Comparison of ENCODE assay signal across 34 cellular contexts in genomic region chr3:72573051-72573450, GRCh38.
"Had no signal": no experiment of that assay in that cellular context is flagged by ENCODE, and none has a peak within 500 bp of the region (broad histone marks: within the 10 kb centered on the region; RNA-seq: fewer than 3 reads in every experiment).

No MANE protein-coding gene starts in this region.

- FAIRE-seq: astrocyte, bronchial epithelial cell, colon, endometrium, frontal cortex had no signal

- H3K36me3 Mint-ChIP-seq: activated naive CD8-positive, alpha-beta T cell had no signal

- H3K36me3 ChIP-seq: brain microvascular endothelial cell, WERI-Rb-1 had no signal

- DNase-seq: activated CD4-positive, alpha-beta memory T cell treated with anti-CD3 and anti-CD28 coated beads, Interleukin-2, amount 10 ng/mL, durations not matched to agents 7 days and 5 days; activated CD4-positive, alpha-beta T cell treated with anti-CD3 and anti-CD28 coated beads for 36 hours; activated CD4-positive, alpha-beta T cell treated with anti-CD3 and anti-CD28 coated beads, Interleukin-2, amount 10 ng/mL, durations not matched to agents 24 days and 14 days; activated CD4-positive, alpha-beta T cell treated with anti-CD3 and anti-CD28 coated beads, Interleukin-2, amount 50 U/mL, for 4 hours; activated CD4-positive, CD25-positive, alpha-beta regulatory T cell; activated CD4-positive, CD25-positive, alpha-beta regulatory T cell treated with anti-CD3 and anti-CD28 coated beads, Interleukin-2, amount 50 U/mL, for 72 hours; activated CD8-positive, alpha-beta memory T cell treated with anti-CD3 and anti-CD28 coated beads, Interleukin-2, amount 50 U/mL, for 48 hours; activated gamma-delta T cell; activated naive CD4-positive, alpha-beta T cell; activated naive CD4-positive, alpha-beta T cell treated with anti-CD3 and anti-CD28 coated beads, Interleukin-2, amount 50 U/mL, for 16 hours; activated T-cell treated with anti-CD3 and anti-CD28 coated beads for 4 hours; activated T-cell treated with anti-CD3 and anti-CD28 coated beads, Interleukin-2, amount 50 U/mL, for 24 hours; activated T-cell treated with anti-CD3 and anti-CD28 coated beads, Interleukin-2, amount 50 U/mL, for 72 hours; amniotic stem cell; anterior cingulate cortex; brain microvascular endothelial cell; caudate nucleus; cortex of kidney; dermis blood vessel endothelial cell; effector CD4-positive, alpha-beta T cell; foreskin fibroblast; head of caudate nucleus; T-helper 1 cell; T-helper 17 cell; T1000; WERI-Rb-1 had no signal

- H3K27ac ChIP-seq: brain microvascular endothelial cell, WERI-Rb-1 had no signal

- H3K4me3 Mint-ChIP-seq: activated CD4-positive, alpha-beta memory T cell treated with anti-CD3 and anti-CD28 coated beads, Interleukin-2, amount 10 ng/mL, durations not matched to agents 7 days and 5 days; activated CD4-positive, alpha-beta T cell treated with anti-CD3 and anti-CD28 coated beads for 36 hours; activated CD4-positive, alpha-beta T cell treated with anti-CD3 and anti-CD28 coated beads, Interleukin-2, amount 10 ng/mL, durations not matched to agents 24 days and 14 days; activated naive CD8-positive, alpha-beta T cell; activated T-cell treated with anti-CD3 and anti-CD28 coated beads, Interleukin-2, amount 50 U/mL, for 24 hours; activated T-cell treated with anti-CD3 and anti-CD28 coated beads, Interleukin-2, amount 50 U/mL, for 72 hours; T-helper 17 cell; T-helper 2 cell treated with Interferon-gamma antibody and Interleukin-4, amounts not matched to agents 5 μg/mL and 100 μg/mL, for 36 hours had no signal

- ATAC-seq: activated CD4-positive, alpha-beta T cell treated with anti-CD3 and anti-CD28 coated beads for 36 hours; activated T-cell treated with anti-CD3 and anti-CD28 coated beads, Interleukin-2, amount 50 U/mL, for 72 hours; esophagus mucosa; T-helper 17 cell had no signal

- H3K27me3 Mint-ChIP-seq: activated CD4-positive, alpha-beta memory T cell treated with anti-CD3 and anti-CD28 coated beads, Interleukin-2, amount 10 ng/mL, durations not matched to agents 7 days and 5 days; activated CD4-positive, alpha-beta T cell treated with anti-CD3 and anti-CD28 coated beads for 36 hours; activated naive CD8-positive, alpha-beta T cell; activated T-cell treated with anti-CD3 and anti-CD28 coated beads, Interleukin-2, amount 50 U/mL, for 24 hours had no signal

- H3K27me3 ChIP-seq: brain microvascular endothelial cell had no signal

- H3K4me1 Mint-ChIP-seq: activated CD4-positive, alpha-beta memory T cell treated with anti-CD3 and anti-CD28 coated beads, Interleukin-2, amount 10 ng/mL, durations not matched to agents 7 days and 5 days; activated CD4-positive, alpha-beta T cell treated with anti-CD3 and anti-CD28 coated beads for 36 hours; activated CD4-positive, alpha-beta T cell treated with anti-CD3 and anti-CD28 coated beads, Interleukin-2, amount 10 ng/mL, durations not matched to agents 24 days and 14 days had no signal

- H3K27ac Mint-ChIP-seq: activated CD4-positive, alpha-beta memory T cell treated with anti-CD3 and anti-CD28 coated beads, Interleukin-2, amount 10 ng/mL, durations not matched to agents 7 days and 5 days; activated CD4-positive, alpha-beta T cell treated with anti-CD3 and anti-CD28 coated beads for 36 hours; activated CD4-positive, alpha-beta T cell treated with anti-CD3 and anti-CD28 coated beads, Interleukin-2, amount 10 ng/mL, durations not matched to agents 24 days and 14 days; activated naive CD8-positive, alpha-beta T cell; activated T-cell treated with anti-CD3 and anti-CD28 coated beads, Interleukin-2, amount 50 U/mL, for 24 hours; activated T-cell treated with anti-CD3 and anti-CD28 coated beads, Interleukin-2, amount 50 U/mL, for 72 hours; T-helper 17 cell; T-helper 2 cell treated with Interferon-gamma antibody and Interleukin-4, amounts not matched to agents 5 μg/mL and 100 μg/mL, for 36 hours had no signal

- H3K9me3 Mint-ChIP-seq: activated CD4-positive, alpha-beta memory T cell treated with anti-CD3 and anti-CD28 coated beads, Interleukin-2, amount 10 ng/mL, durations not matched to agents 7 days and 5 days; activated CD4-positive, alpha-beta T cell treated with anti-CD3 and anti-CD28 coated beads, Interleukin-2, amount 10 ng/mL, durations not matched to agents 24 days and 14 days; activated T-cell treated with anti-CD3 and anti-CD28 coated beads, Interleukin-2, amount 50 U/mL, for 24 hours; activated T-cell treated with anti-CD3 and anti-CD28 coated beads, Interleukin-2, amount 50 U/mL, for 72 hours; T-helper 2 cell treated with Interferon-gamma antibody and Interleukin-4, amounts not matched to agents 5 μg/mL and 100 μg/mL, for 36 hours had no signal
